Comparison of ENCODE assay signal across 8 cellular contexts in genomic region chr10:68560916-68561691, GRCh38. TPM values are rescaled to one million over a fixed set of nuclear protein-coding genes. Genes with fewer than 3 reads are reported as not detected.
A peak's percentile ranks its signal among the peaks of the same experiment; 100 is the strongest.
DNase-seq lines count a peak whose midpoint lies in the region; FAIRE-seq and TF ChIP-seq lines count a peak whose summit lies in the region.

No MANE protein-coding gene starts in this region.

- H3K27ac ChIP-seq in Peyer's patch = peak overlapping the region in 2 of 4 donors; percentile 36 to 42
- no peak overlapping the region for H3K27ac ChIP-seq in effector memory CD4-positive, alpha-beta T cell (ENCODE audit: insufficient read depth, low read length, poor library complexity, severe bottlenecking)

- no peaks in the 10 kb centered on the region for H3K9me3 ChIP-seq in Peyer's patch
- H3K9me3 ChIP-seq in effector memory CD4-positive, alpha-beta T cell (ENCODE audit: control insufficient read depth, low read length) = no peaks in the 10 kb centered on the region

- H3K4me1 Mint-ChIP-seq in activated CD4-positive, alpha-beta T cell treated with anti-CD3 and anti-CD28 coated beads, Interleukin-2, amount 10 ng/mL, durations not matched to agents 24 days and 14 days = peaks cover 18% of the 10 kb centered on the region
- H3K4me1 Mint-ChIP-seq in mesothelial cell of epicardium = peaks cover 28% of the 10 kb centered on the region

- peaks cover 0 to 15% (median 5%) of the 10 kb centered on the region in 4 donors for H3K4me1 ChIP-seq in Peyer's patch
- H3K4me1 ChIP-seq in effector memory CD4-positive, alpha-beta T cell (ENCODE audit: control insufficient read depth, insufficient read depth, low read length, poor library complexity, severe bottlenecking) = peaks cover 25% of the 10 kb centered on the region

- no peaks in the 10 kb centered on the region for H3K36me3 ChIP-seq in Peyer's patch
- H3K36me3 ChIP-seq in effector memory CD4-positive, alpha-beta T cell (ENCODE audit: control insufficient read depth, insufficient read depth, low read length) = no peaks in the 10 kb centered on the region

- H3K27ac Mint-ChIP-seq in activated CD4-positive, alpha-beta T cell treated with anti-CD3 and anti-CD28 coated beads, Interleukin-2, amount 10 ng/mL, durations not matched to agents 24 days and 14 days = no peak overlapping the region
- peak overlapping the region; percentile 82 for H3K27ac Mint-ChIP-seq in mesothelial cell of epicardium

- peaks cover 3% of the 10 kb centered on the region for H3K36me3 Mint-ChIP-seq in activated CD4-positive, alpha-beta T cell treated with anti-CD3 and anti-CD28 coated beads, Interleukin-2, amount 10 ng/mL, durations not matched to agents 24 days and 14 days (ENCODE audit: low read depth)
- no peaks in the 10 kb centered on the region for H3K36me3 Mint-ChIP-seq in mesothelial cell of epicardium

- TF ChIP-seq POLR2A in Peyer's patch (IDR thresholded peaks at IDR 0.05) = no peak

- H3K27me3 Mint-ChIP-seq in activated CD4-positive, alpha-beta T cell treated with anti-CD3 and anti-CD28 coated beads, Interleukin-2, amount 10 ng/mL, durations not matched to agents 24 days and 14 days = peaks cover 72% of the 10 kb centered on the region
- H3K27me3 Mint-ChIP-seq in mesothelial cell of epicardium (ENCODE audit: low read depth) = no peaks in the 10 kb centered on the region

- DNase-seq in activated CD4-positive, alpha-beta T cell treated with anti-CD3 and anti-CD28 coated beads, Interleukin-2, amount 10 ng/mL, durations not matched to agents 24 days and 14 days = peak; percentile 59
- DNase-seq in activated CD4-positive, alpha-beta T cell treated with anti-CD3 and anti-CD28 coated beads, Interleukin-2, amount 50 U/mL, for 4 hours = no peak
- peak in 1 of 3 donors; percentile 48 for DNase-seq in Peyer's patch
- DNase-seq in effector memory CD4-positive, alpha-beta T cell = no peak
- DNase-seq in mesothelial cell of epicardium (ENCODE audit: low spot score in 2 of 2, unreplicated experiment in 2 of 2) = peak; percentile 36 to 61
- peak; percentile 33 for DNase-seq in urothelium cell line (ENCODE audit: low spot score)
- no peak for DNase-seq in NK-92 treated with Interleukin-12 subunit alpha and Interleukin-12 subunit beta, amount 100 ng/mL, for 24 hours (lab: John Stamatoyannopoulos, UW)
- DNase-seq in RPMI8226 = no peak

- FAIRE-seq in urothelium cell line (lab: Jason Lieb, UNC) = no peak

- intact Hi-C loops in activated CD4-positive, alpha-beta T cell treated with anti-CD3 and anti-CD28 coated beads, Interleukin-2, amount 10 ng/mL, durations not matched to agents 24 days and 14 days (cut with micrococcal nuclease) = loop anchor here (1.0 kb wide), 1 partner anchor 39 kb away; no protein-coding TSS in a partner anchor

- H3K9me3 Mint-ChIP-seq in activated CD4-positive, alpha-beta T cell treated with anti-CD3 and anti-CD28 coated beads, Interleukin-2, amount 10 ng/mL, durations not matched to agents 24 days and 14 days = no peaks in the 10 kb centered on the region
- no peaks in the 10 kb centered on the region for H3K9me3 Mint-ChIP-seq in mesothelial cell of epicardium

- H3K27me3 ChIP-seq in Peyer's patch = peaks cover 0 to 4% of the 10 kb centered on the region in 2 donors
- peaks cover 30% of the 10 kb centered on the region for H3K27me3 ChIP-seq in effector memory CD4-positive, alpha-beta T cell (replicated peaks; ENCODE audit: control insufficient read depth, insufficient read depth, low read length, poor library complexity, severe bottlenecking)

- peak overlapping the region; percentile 45 to 87 (median 60) for H3K4me3 ChIP-seq in Peyer's patch
- peak overlapping the region; percentile 64 for H3K4me3 ChIP-seq in effector memory CD4-positive, alpha-beta T cell (ENCODE audit: insufficient read depth, low read depth, low read length, poor library complexity, severe bottlenecking)

- peak overlapping the region; percentile 65 for H3K4me3 Mint-ChIP-seq in activated CD4-positive, alpha-beta T cell treated with anti-CD3 and anti-CD28 coated beads, Interleukin-2, amount 10 ng/mL, durations not matched to agents 24 days and 14 days
- peak overlapping the region; percentile 78 for H3K4me3 Mint-ChIP-seq in mesothelial cell of epicardium

- no peak for TF ChIP-seq CTCF in Peyer's patch (IDR thresholded peaks at IDR 0.05)
- TF ChIP-seq CTCF in mesothelial cell of epicardium (IDR thresholded peaks at IDR 0.05; ENCODE audit: unreplicated experiment) = no peak

RNA-seq across cellular contexts. Expression of gene TET1, which starts 1.0 kb away (rescaled TPM):
- total RNA-seq in activated CD4-positive, alpha-beta T cell treated with anti-CD3 and anti-CD28 coated beads, Interleukin-2, amount 10 ng/mL, durations not matched to agents 24 days and 14 days = 0.96 and 1.2 TPM in 2 replicates
- total RNA-seq in Peyer's patch (1 to 10 TPM; 1.1 to 3.3 (median 1.4) TPM), mesothelial cell of epicardium (34.2 to 35.7 TPM (median 35.6 TPM) in 3 replicates)

RNA-seq across cellular contexts. Expression of gene SLC25A16, which starts 33.8 kb away (rescaled TPM):
- total RNA-seq in activated CD4-positive, alpha-beta T cell treated with anti-CD3 and anti-CD28 coated beads, Interleukin-2, amount 10 ng/mL, durations not matched to agents 24 days and 14 days = 15.3 and 15.9 TPM in 2 replicates
- total RNA-seq in Peyer's patch = 100 to 1,000 TPM in 1 of 4 donors, 10 to 100 TPM in 3; 32.2 to 180 (median 40.0) TPM
- total RNA-seq in mesothelial cell of epicardium = 18.6 to 23.1 TPM (median 22.1 TPM) in 3 replicates

Comparison
In these comparisons a context has a peak if more than half of its experiments do, and no peak if none do; other contexts are left out.
1. DNase-seq: peak in activated CD4-positive, alpha-beta T cell treated with anti-CD3 and anti-CD28 coated beads, Interleukin-2, amount 10 ng/mL, durations not matched to agents 24 days and 14 days (single experiment), mesothelial cell of epicardium (2 of 2) and urothelium cell line (single experiment); none in activated CD4-positive, alpha-beta T cell treated with anti-CD3 and anti-CD28 coated beads, Interleukin-2, amount 50 U/mL, for 4 hours (0 of 2), effector memory CD4-positive, alpha-beta T cell (0 of 3), NK-92 treated with Interleukin-12 subunit alpha and Interleukin-12 subunit beta, amount 100 ng/mL, for 24 hours (single experiment) and RPMI8226 (single experiment).